Comparison of ENCODE assay signal across 23 cellular contexts in the genomic region with DNA sequence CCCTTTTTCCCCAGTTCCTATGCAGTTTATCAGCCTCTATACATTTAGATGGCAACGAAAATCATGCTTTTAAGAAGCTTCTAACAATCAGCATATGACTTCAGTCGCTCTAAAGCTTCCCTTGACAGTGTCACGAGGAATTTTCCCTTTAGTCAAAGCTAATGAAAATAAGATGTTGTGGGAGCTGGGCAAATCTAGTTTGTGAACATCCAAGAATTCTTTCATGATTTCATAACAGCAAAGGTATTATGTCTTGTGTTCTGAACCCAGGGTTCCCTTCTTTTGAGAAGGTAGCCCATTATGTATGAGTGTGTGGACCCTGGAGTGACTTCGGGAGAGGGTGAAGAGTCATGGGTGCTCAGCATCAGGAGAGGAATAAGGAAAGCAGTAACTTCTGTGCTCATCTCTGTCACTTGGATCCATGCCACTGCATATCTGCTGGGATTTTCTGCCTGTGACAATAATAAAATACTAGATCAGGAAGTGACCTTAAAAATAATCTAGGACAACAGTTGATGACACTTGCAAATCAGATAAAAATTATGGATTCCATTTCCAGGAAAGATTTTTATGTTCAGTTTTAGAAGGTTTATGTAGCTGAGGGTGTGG.
DNase-seq lines count a peak whose midpoint lies in the region; ATAC-seq and TF ChIP-seq lines count a peak whose summit lies in the region.
"Had no signal": no experiment of that assay in that cellular context is flagged by ENCODE, and none has a peak within 500 bp of the region (broad histone marks: within the 10 kb centered on the region; RNA-seq: fewer than 3 reads in every experiment).

No MANE protein-coding gene starts in this region.

- H2AFZ ChIP-seq in IMR-90 (replicated peaks; ENCODE audit: low read length, poor library complexity) = no peak overlapping the region

- peaks cover 27% of the 10 kb centered on the region for H3K4me1 Mint-ChIP-seq in Calu3 (ENCODE audit: low read depth, unreplicated experiment)
- H3K4me1 Mint-ChIP-seq: activated CD4-positive, alpha-beta T cell treated with anti-CD3 and anti-CD28 coated beads, Interleukin-2, amount 10 ng/mL, durations not matched to agents 7 days and 5 days; memory B cell had no signal

- POLR2A ChIA-PET in IMR-90 (lab: Charles Lee; ENCODE audit: unreplicated experiment) = interaction anchor here (0.6 kb wide), 1 partner anchor 508 kb away, joined by 35 read pairs; no protein-coding TSS in a partner anchor

- DNase-seq in IMR-90 (no peak), fibroblast of villous mesenchyme (ENCODE audit: low read depth) (peak; percentile 32), Calu3 (no peak), NCI-H2227 (lab: John Stamatoyannopoulos, UW; ENCODE audit: unreplicated experiment) (no peak)
- DNase-seq: activated CD4-positive, alpha-beta T cell treated with anti-CD3 and anti-CD28 coated beads, Interleukin-2, amount 10 ng/mL, durations not matched to agents 7 days and 5 days; activated CD8-positive, alpha-beta memory T cell treated with anti-CD3 and anti-CD28 coated beads, Interleukin-2, amount 10 ng/mL, durations not matched to agents 7 days and 5 days; activated T-cell treated with anti-CD3 and anti-CD28 coated beads, Interleukin-2, amount 50 U/mL, for 72 hours; GF-D8; H7; NCI-H1092 treated with DMSO at 0.1 percent for 48 hours; NCI-H2029 treated with DMSO at 0.1 percent for 48 hours; NCI-H345; retina; stimulated activated CD4-positive, alpha-beta T cell treated with anti-CD3 and anti-CD28 coated beads, Interleukin-4, amount 100 ng/mL, for 4 hours; stimulated activated naive CD4-positive, alpha-beta T cell treated with Interleukin-2 at 50 U/mL for 16 hours; T-helper 9 cell had no signal

- peak overlapping the region; percentile 79; the same call in 2 of the 3 replicates for H2BK15ac ChIP-seq in IMR-90 (ENCODE audit: low read depth, low read length)

- no peaks in the 10 kb centered on the region for H3K36me3 ChIP-seq in IMR-90 (ENCODE audit: control insufficient read depth, insufficient read depth, low read length)
- no peaks in the 10 kb centered on the region for H3K36me3 ChIP-seq in skeletal muscle satellite cell (ENCODE audit: insufficient read depth, low read length)
- H3K36me3 ChIP-seq: ascending aorta, thoracic aorta had no signal

- peak overlapping the region; percentile 55; the same call in 1 of the 2 replicates for H3K23ac ChIP-seq in IMR-90 (ENCODE audit: low read depth, low read length)

- H4K20me1 ChIP-seq in IMR-90 (ENCODE audit: insufficient read depth, low read length) = no peaks in the 10 kb centered on the region

- H2BK20ac ChIP-seq in IMR-90 (ENCODE audit: low read depth, low read length) = peak overlapping the region; percentile 88

- peak overlapping the region; percentile 73 for H4K91ac ChIP-seq in IMR-90 (ENCODE audit: insufficient read depth, low read depth, low read length)

- WGBS in IMR-90 (ENCODE audit: extremely low coverage in 2 of 2, insufficient read length in 1 of 2), 2 experiments = no CpG with 5 or more reads among the region's 4 CpGs

- H3K27me3 Mint-ChIP-seq in Calu3 (ENCODE audit: unreplicated experiment) = no peaks in the 10 kb centered on the region

- no TSS peak for BruUV-seq in IMR-90 (replicated peaks; lab: Mats Ljungman, UMichigan)
- BruUV-seq in Calu3 (replicated peaks; lab: Mats Ljungman, UMichigan) = no TSS peak

- CTCF ChIA-PET in IMR-90 (lab: Yijun Ruan, JAX) (interaction anchor here (0.6 to 0.8 kb wide), 2 partner anchors 150 to 482 kb away, joined by 3 to 6 read pairs; no protein-coding TSS in a partner anchor), Calu3 (lab: Charles Lee) (no interaction called here)

- H3K79me1 ChIP-seq in IMR-90 (ENCODE audit: low read depth in 1 of 2, low read length in 2 of 2) = peaks cover 0 to 7% of the 10 kb centered on the region in 2 experiments; a peak in 1 of 4 replicates

- H3K4me3 ChIP-seq in IMR-90 (ENCODE audit: insufficient read depth, low read depth, low read length) (no peak overlapping the region), fibroblast of villous mesenchyme (ENCODE audit: low read depth, low read length) (no peak overlapping the region), skeletal muscle satellite cell (ENCODE audit: low read length) (no peak overlapping the region)
- H3K4me3 ChIP-seq: ascending aorta, thoracic aorta had no signal

- H4K5ac ChIP-seq in IMR-90 (ENCODE audit: low read depth, low read length) = peak overlapping the region; percentile 76

- no peak overlapping the region for H3K4me2 ChIP-seq in IMR-90 (ENCODE audit: low read depth, low read length)
- peak overlapping the region; percentile 27 for H3K4me2 ChIP-seq in skeletal muscle satellite cell (ENCODE audit: low read length)

- peak overlapping the region; percentile 78 for H3K4ac ChIP-seq in IMR-90 (ENCODE audit: low read depth, low read length)

- H3K27me3 ChIP-seq in IMR-90 (ENCODE audit: control insufficient read depth, insufficient read depth, low read length) (no peaks in the 10 kb centered on the region), skeletal muscle satellite cell (ENCODE audit: control insufficient read depth, insufficient read depth, low read length) (no peaks in the 10 kb centered on the region)
- H3K27me3 ChIP-seq: ascending aorta had no signal

- dilution Hi-C loops in IMR-90 (cut with HindIII; ENCODE audit: low sequenced_read_pairs, unreplicated experiment) = no loop called here

- peak overlapping the region; percentile 80 for H3K14ac ChIP-seq in IMR-90 (replicated peaks; ENCODE audit: low read depth, low read length)

- H4K8ac ChIP-seq in IMR-90 (ENCODE audit: low read depth in 2 of 2, low read length in 2 of 2) = peak overlapping the region; percentile 48 to 84

- peaks cover 19% of the 10 kb centered on the region for H3K4me1 ChIP-seq in IMR-90 (ENCODE audit: control insufficient read depth, insufficient read depth, low read length)
- peaks cover 49% of the 10 kb centered on the region for H3K4me1 ChIP-seq in skeletal muscle satellite cell (ENCODE audit: control insufficient read depth, insufficient read depth, low read length)

- intact Hi-C loops in IMR-90 (cut with micrococcal nuclease) = loop anchor here (10.0 kb wide), 2 partner anchors 156 to 216 kb away; no protein-coding TSS in a partner anchor
- intact Hi-C loops in Calu3 (cut with micrococcal nuclease; ENCODE audit: unreplicated experiment) = no loop called here

- no peak for TF ChIP-seq RAD21 in IMR-90 (IDR thresholded peaks at IDR 0.05; ENCODE audit: low read length)

- H3K4me3 Mint-ChIP-seq in Calu3 (ENCODE audit: low read depth, unreplicated experiment) = no peak overlapping the region
- H3K4me3 Mint-ChIP-seq: activated CD4-positive, alpha-beta T cell treated with anti-CD3 and anti-CD28 coated beads, Interleukin-2, amount 10 ng/mL, durations not matched to agents 7 days and 5 days; activated CD8-positive, alpha-beta memory T cell treated with anti-CD3 and anti-CD28 coated beads, Interleukin-2, amount 10 ng/mL, durations not matched to agents 7 days and 5 days; activated T-cell treated with anti-CD3 and anti-CD28 coated beads, Interleukin-2, amount 50 U/mL, for 72 hours; memory B cell had no signal

- no peak overlapping the region for H2AK9ac ChIP-seq in IMR-90 (replicated peaks; ENCODE audit: low read depth, low read length, poor library complexity)

- H3K9me3 ChIP-seq in IMR-90 (ENCODE audit: control insufficient read depth, insufficient read depth, low read length) (no peaks in the 10 kb centered on the region), skeletal muscle satellite cell (replicated peaks; ENCODE audit: low read length) (no peaks in the 10 kb centered on the region)
- H3K9me3 ChIP-seq: ascending aorta, thoracic aorta had no signal

- H3K9ac ChIP-seq in IMR-90 (ENCODE audit: low read depth, low read length) = no peak overlapping the region
- H3K9ac ChIP-seq in skeletal muscle satellite cell (ENCODE audit: low read depth, low read length) = peak overlapping the region; percentile 21

- peak overlapping the region; percentile 87 for H2AK5ac ChIP-seq in IMR-90 (ENCODE audit: low read depth, low read length)

- H3K27ac ChIP-seq in C4-2B (peak overlapping the region; percentile 49; the same call in 1 of the 2 replicates), IMR-90 (ENCODE audit: insufficient read depth, low read length) (peak overlapping the region; percentile 68; the same call in 1 of the 2 replicates)
- H3K27ac ChIP-seq: ascending aorta, thoracic aorta had no signal

- peaks cover 5% of the 10 kb centered on the region; the same call in 1 of the 2 replicates for H3K9me1 ChIP-seq in IMR-90 (ENCODE audit: insufficient read depth, low read length)

- H3K9me3 Mint-ChIP-seq in Calu3 (ENCODE audit: low read depth, unreplicated experiment) = peaks cover 4% of the 10 kb centered on the region
- H3K9me3 Mint-ChIP-seq: activated CD4-positive, alpha-beta T cell treated with anti-CD3 and anti-CD28 coated beads, Interleukin-2, amount 10 ng/mL, durations not matched to agents 7 days and 5 days; memory B cell had no signal

- H2BK120ac ChIP-seq in IMR-90 (ENCODE audit: low read depth, low read length) = peak overlapping the region; percentile 82

- no peak overlapping the region for H3K27ac Mint-ChIP-seq in Calu3 (ENCODE audit: unreplicated experiment)
- H3K27ac Mint-ChIP-seq: activated CD4-positive, alpha-beta T cell treated with anti-CD3 and anti-CD28 coated beads, Interleukin-2, amount 10 ng/mL, durations not matched to agents 7 days and 5 days; activated CD8-positive, alpha-beta memory T cell treated with anti-CD3 and anti-CD28 coated beads, Interleukin-2, amount 10 ng/mL, durations not matched to agents 7 days and 5 days; activated naive CD4-positive, alpha-beta T cell treated with anti-CD3 and anti-CD28 coated beads, Interleukin-2, amount 50 U/mL, for 72 hours; activated T-cell treated with anti-CD3 and anti-CD28 coated beads, Interleukin-2, amount 50 U/mL, for 72 hours; memory B cell had no signal

- TF ChIP-seq POLR2A in IMR-90 (IDR thresholded peaks at IDR 0.05; ENCODE audit: low read depth, low read length) = no peak

- ATAC-seq in IMR-90 (ENCODE audit: low read depth) (no peak), GM21528 (IDR thresholded peaks at IDR 0.05; ENCODE audit: low FRiP score, unreplicated experiment) (no peak)
- ATAC-seq: activated CD8-positive, alpha-beta memory T cell treated with anti-CD3 and anti-CD28 coated beads, Interleukin-2, amount 10 ng/mL, durations not matched to agents 7 days and 5 days had no signal

- TF ChIP-seq CTCF in C4-2B (conservative IDR thresholded peaks at IDR 0.05) = no peak
- TF ChIP-seq CTCF in IMR-90 (conservative IDR thresholded peaks at IDR 0.05; ENCODE audit: low read depth, low read length) = no peak
- TF ChIP-seq CTCF in fibroblast of villous mesenchyme (IDR thresholded peaks at IDR 0.05; ENCODE audit: insufficient read depth, low read depth, low read length) = no peak
- no peak for TF ChIP-seq CTCF in Calu3 (IDR thresholded peaks at IDR 0.05; ENCODE audit: unreplicated experiment)

- H2BK5ac ChIP-seq in IMR-90 (ENCODE audit: low read depth, low read length, poor library complexity, severe bottlenecking) = peak overlapping the region; percentile 46

- in situ Hi-C loops in IMR-90 (cut with MboI; ENCODE audit: low sequenced_read_pairs) = no loop called here

- H3K56ac ChIP-seq in IMR-90 (ENCODE audit: extremely low read depth, insufficient read depth, low read length) = no peak overlapping the region; the same call in 1 of the 2 replicates

- no peaks in the 10 kb centered on the region for H3K36me3 Mint-ChIP-seq in Calu3 (ENCODE audit: insufficient read depth, unreplicated experiment)
- H3K36me3 Mint-ChIP-seq: activated naive CD4-positive, alpha-beta T cell treated with anti-CD3 and anti-CD28 coated beads, Interleukin-2, amount 50 U/mL, for 72 hours; memory B cell had no signal

- peak overlapping the region; percentile 88 for H3K18ac ChIP-seq in IMR-90 (ENCODE audit: low read depth, low read length)
